ENCODE assay signal across 30 cellular contexts in genomic region chr5:150230842-150231241, GRCh38. TPM values are rescaled to one million over a fixed set of nuclear protein-coding genes. Genes with fewer than 3 reads are reported as not detected.
"Had no signal": no experiment of that assay in that cellular context is flagged by ENCODE, and none has a peak within 500 bp of the region (broad histone marks: within the 10 kb centered on the region; RNA-seq: fewer than 3 reads in every experiment).

No MANE protein-coding gene starts in this region.

- H3K9ac ChIP-seq: SK-N-SH had no signal

- H3K27me3 Mint-ChIP-seq: activated CD4-positive, alpha-beta memory T cell treated with anti-CD3 and anti-CD28 coated beads, Interleukin-2, amount 10 ng/mL, durations not matched to agents 7 days and 5 days; activated CD4-positive, alpha-beta T cell treated with anti-CD3 and anti-CD28 coated beads for 36 hours; activated naive CD8-positive, alpha-beta T cell treated with anti-CD3 and anti-CD28 coated beads for 36 hours had no signal

- H3K9me3 ChIP-seq: Peyer's patch, SJCRH30, SK-N-SH had no signal

- H3K27ac Mint-ChIP-seq: activated CD4-positive, alpha-beta memory T cell treated with anti-CD3 and anti-CD28 coated beads, Interleukin-2, amount 10 ng/mL, durations not matched to agents 7 days and 5 days; activated CD4-positive, alpha-beta T cell treated with anti-CD3 and anti-CD28 coated beads for 36 hours; activated naive CD4-positive, alpha-beta T cell treated with anti-CD3 and anti-CD28 coated beads, Interleukin-2, amount 10 ng/mL, durations not matched to agents 7 days and 5 days; activated naive CD8-positive, alpha-beta T cell treated with anti-CD3 and anti-CD28 coated beads for 36 hours; activated T-cell treated with anti-CD3 and anti-CD28 coated beads, Interleukin-2, amount 50 U/mL, for 72 hours; activated T-helper 2 cell treated with anti-CD3 and anti-CD28 coated beads, Interferon-gamma antibody, Interleukin-2, Interleukin-4, amounts not matched to agents 10 μg/mL and 5 μg/mL and 100 μg/mL, durations not matched to agents 14 hours and 24 hours and 36 hours had no signal

- ATAC-seq: activated CD4-positive, alpha-beta T cell treated with anti-CD3 and anti-CD28 coated beads for 36 hours; activated T-cell treated with anti-CD3 and anti-CD28 coated beads, Interleukin-2, amount 50 U/mL, for 72 hours had no signal

- H3K4me3 Mint-ChIP-seq: activated CD4-positive, alpha-beta memory T cell treated with anti-CD3 and anti-CD28 coated beads, Interleukin-2, amount 10 ng/mL, durations not matched to agents 7 days and 5 days; activated CD4-positive, alpha-beta T cell treated with anti-CD3 and anti-CD28 coated beads for 36 hours; activated naive CD4-positive, alpha-beta T cell treated with anti-CD3 and anti-CD28 coated beads, Interleukin-2, amount 10 ng/mL, durations not matched to agents 7 days and 5 days; activated naive CD8-positive, alpha-beta T cell treated with anti-CD3 and anti-CD28 coated beads for 36 hours; activated T-cell treated with anti-CD3 and anti-CD28 coated beads, Interleukin-2, amount 50 U/mL, for 72 hours had no signal

- H3K27me3 ChIP-seq: Peyer's patch, SJCRH30 had no signal

- H3K36me3 Mint-ChIP-seq: activated naive CD4-positive, alpha-beta T cell treated with anti-CD3 and anti-CD28 coated beads, Interleukin-2, amount 10 ng/mL, durations not matched to agents 7 days and 5 days; activated naive CD8-positive, alpha-beta T cell treated with anti-CD3 and anti-CD28 coated beads for 36 hours had no signal

- H3K27ac ChIP-seq: Peyer's patch, RWPE1, SJCRH30, VCaP had no signal

- H3K4me2 ChIP-seq: SK-N-SH had no signal

- H3K4me3 ChIP-seq: Peyer's patch, SJCRH30 had no signal

- H3K4me1 Mint-ChIP-seq: activated CD4-positive, alpha-beta memory T cell treated with anti-CD3 and anti-CD28 coated beads, Interleukin-2, amount 10 ng/mL, durations not matched to agents 7 days and 5 days; activated CD4-positive, alpha-beta T cell treated with anti-CD3 and anti-CD28 coated beads for 36 hours; activated naive CD4-positive, alpha-beta T cell treated with anti-CD3 and anti-CD28 coated beads, Interleukin-2, amount 10 ng/mL, durations not matched to agents 7 days and 5 days; activated naive CD8-positive, alpha-beta T cell treated with anti-CD3 and anti-CD28 coated beads for 36 hours had no signal

- H3K4me1 ChIP-seq: Peyer's patch had no signal

- H3K36me3 ChIP-seq: Peyer's patch, SJCRH30 had no signal

- DNase-seq: activated CD4-positive, alpha-beta memory T cell treated with anti-CD3 and anti-CD28 coated beads, Interleukin-2, amount 10 ng/mL, durations not matched to agents 7 days and 5 days; activated CD4-positive, alpha-beta T cell treated with anti-CD3 and anti-CD28 coated beads for 36 hours; activated CD4-positive, alpha-beta T cell treated with anti-CD3 and anti-CD28 coated beads, Interleukin-2, amount 50 U/mL, for 1 hour; activated CD8-positive, alpha-beta memory T cell treated with anti-CD3 and anti-CD28 coated beads, Interleukin-2, amount 50 U/mL, for 4 hours; activated gamma-delta T cell treated with Interleukin-2 at 50 U/mL for 16 hours; activated naive CD4-positive, alpha-beta T cell treated with anti-CD3 and anti-CD28 coated beads, Interleukin-2, amount 10 ng/mL, durations not matched to agents 7 days and 5 days; activated naive CD8-positive, alpha-beta T cell treated with anti-CD3 and anti-CD28 coated beads for 36 hours; activated T-cell treated with anti-CD3 and anti-CD28 coated beads, Interleukin-2, amount 50 U/mL, for 72 hours; central memory CD4-positive, alpha-beta T cell; KG1; NCI-H1092; NCI-H1417; NCI-H1930; NCI-H2107; NCI-H2171 treated with DMSO at 0.1 percent for 48 hours; NCI-H226; NCI-H526; NCI-H774; Peyer's patch; Right ventricle myocardium superior; SJCRH30; SK-N-SH; T-helper 1 cell had no signal

- H3K9me3 Mint-ChIP-seq: activated CD4-positive, alpha-beta memory T cell treated with anti-CD3 and anti-CD28 coated beads, Interleukin-2, amount 10 ng/mL, durations not matched to agents 7 days and 5 days; activated naive CD4-positive, alpha-beta T cell treated with anti-CD3 and anti-CD28 coated beads, Interleukin-2, amount 10 ng/mL, durations not matched to agents 7 days and 5 days; activated naive CD8-positive, alpha-beta T cell treated with anti-CD3 and anti-CD28 coated beads for 36 hours; activated T-cell treated with anti-CD3 and anti-CD28 coated beads, Interleukin-2, amount 50 U/mL, for 72 hours; activated T-helper 2 cell treated with anti-CD3 and anti-CD28 coated beads, Interferon-gamma antibody, Interleukin-2, Interleukin-4, amounts not matched to agents 10 μg/mL and 5 μg/mL and 100 μg/mL, durations not matched to agents 14 hours and 24 hours and 36 hours had no signal

RNA-seq across cellular contexts. Expression of gene SLC6A7, which starts 41.0 kb away (rescaled TPM):
- total RNA-seq: activated CD4-positive, alpha-beta memory T cell treated with anti-CD3 and anti-CD28 coated beads, Interleukin-2, amount 10 ng/mL, durations not matched to agents 7 days and 5 days; activated CD4-positive, alpha-beta T cell treated with anti-CD3 and anti-CD28 coated beads for 36 hours; activated naive CD8-positive, alpha-beta T cell treated with anti-CD3 and anti-CD28 coated beads for 36 hours; activated T-cell treated with anti-CD3 and anti-CD28 coated beads, Interleukin-2, amount 50 U/mL, for 72 hours; activated T-helper 2 cell treated with anti-CD3 and anti-CD28 coated beads, Interferon-gamma antibody, Interleukin-2, Interleukin-4, amounts not matched to agents 10 μg/mL and 5 μg/mL and 100 μg/mL, durations not matched to agents 14 hours and 24 hours and 36 hours; LHCN-M2; MCF 10A; Right ventricle myocardium superior; SJCRH30; T-helper 2 cell treated with Interferon-gamma antibody and Interleukin-4, amounts not matched to agents 100 ng/mL and 5 ng/mL, for 36 hours had no signal

RNA-seq across cellular contexts. Expression of gene CAMK2A, which starts 58.7 kb away (rescaled TPM):
- total RNA-seq: activated CD4-positive, alpha-beta memory T cell treated with anti-CD3 and anti-CD28 coated beads, Interleukin-2, amount 10 ng/mL, durations not matched to agents 7 days and 5 days; activated CD4-positive, alpha-beta T cell treated with anti-CD3 and anti-CD28 coated beads for 36 hours; activated naive CD8-positive, alpha-beta T cell treated with anti-CD3 and anti-CD28 coated beads for 36 hours; activated T-cell treated with anti-CD3 and anti-CD28 coated beads, Interleukin-2, amount 50 U/mL, for 72 hours; activated T-helper 2 cell treated with anti-CD3 and anti-CD28 coated beads, Interferon-gamma antibody, Interleukin-2, Interleukin-4, amounts not matched to agents 10 μg/mL and 5 μg/mL and 100 μg/mL, durations not matched to agents 14 hours and 24 hours and 36 hours; MCF 10A; NCI-H460; T-helper 2 cell treated with Interferon-gamma antibody and Interleukin-4, amounts not matched to agents 100 ng/mL and 5 ng/mL, for 36 hours had no signal
